In the genomic region with DNA sequence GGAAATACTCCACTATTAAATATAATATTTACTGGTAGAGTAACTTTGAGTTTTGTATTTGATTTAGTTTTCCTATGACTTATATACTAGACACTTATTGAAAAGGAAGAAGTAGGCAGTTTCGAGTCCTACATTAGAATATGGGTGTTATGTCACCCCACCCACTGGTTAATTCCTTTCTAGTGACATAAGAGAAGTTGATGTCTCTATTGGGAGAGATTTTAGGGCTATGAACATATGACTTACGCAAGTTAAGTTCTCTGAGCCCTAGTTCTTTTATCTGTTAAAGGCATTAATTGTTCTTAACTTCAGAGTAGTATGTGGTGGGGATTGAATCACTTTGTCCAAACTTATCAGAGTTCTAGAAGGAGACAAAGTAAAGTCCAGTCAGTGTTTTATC, we compare ENCODE assay signal across 14 cellular contexts. TPM values are rescaled to one million over a fixed set of nuclear protein-coding genes. Genes with fewer than 3 reads are reported as not detected.
DNase-seq lines count a peak whose midpoint lies in the region; ATAC-seq, FAIRE-seq and TF ChIP-seq lines count a peak whose summit lies in the region.
"Had no signal": no experiment of that assay in that cellular context is flagged by ENCODE, and none has a peak within 500 bp of the region (broad histone marks: within the 10 kb centered on the region; RNA-seq: fewer than 3 reads in every experiment).

No MANE protein-coding gene starts in this region.

- H2AFZ ChIP-seq in K562 (ENCODE audit: low read depth, low read length) (no peak overlapping the region), hepatocyte (no peak overlapping the region)

- no peak for TF ChIP-seq POLR2A in K562 (conservative IDR thresholded peaks at IDR 0.05)

- peaks cover 2 to 16% of the 10 kb centered on the region in 2 donors for H3K27me3 Mint-ChIP-seq in natural killer cell treated with Interleukin-12 subunit alpha and Interleukin-12 subunit beta and Interleukin-15 and Interleukin-18, amount 100 ng/mL, for 72 hours

- H3K4me2 ChIP-seq in K562 (ENCODE audit: insufficient read depth, low read length) (no peak overlapping the region; the same call in 1 of the 2 replicates), hepatocyte (no peak overlapping the region)

- peaks cover 94% of the 10 kb centered on the region for H3K36me3 ChIP-seq in K562 (ENCODE audit: control insufficient read depth, insufficient read depth, low read length)
- H3K36me3 ChIP-seq in hepatocyte (replicated peaks; ENCODE audit: insufficient read depth, low read depth): no peaks in the 10 kb centered on the region
- H3K36me3 ChIP-seq in subcutaneous abdominal adipose tissue (ENCODE audit: control insufficient read depth in 5 of 5, insufficient read depth in 5 of 5, low read length in 5 of 5): peaks cover 3 to 15% (median 13%) of the 10 kb centered on the region in 5 donors

- WGBS in K562 (ENCODE audit: insufficient coverage, low coverage, missing lambda C conversion rate): 48% methylated on average over 2 of the region's 2 CpGs
- 82% methylated on average over 2 of the region's 2 CpGs for WGBS in hepatocyte (ENCODE audit: low lambda C conversion rate, missing lambda C conversion rate)

- H3K9ac ChIP-seq in K562 (ENCODE audit: insufficient read depth in 1 of 2, low read depth in 2 of 2, low read length in 2 of 2): no peak overlapping the region
- H3K9ac ChIP-seq in subcutaneous abdominal adipose tissue (ENCODE audit: low read length in 5 of 5): no peak overlapping the region

- H3K9me3 ChIP-seq in K562 (replicated peaks; ENCODE audit: control insufficient read depth, insufficient read depth, low read depth, low read length) (no peaks in the 10 kb centered on the region), hepatocyte (ENCODE audit: low read depth) (no peaks in the 10 kb centered on the region), subcutaneous abdominal adipose tissue (ENCODE audit: control insufficient read depth in 5 of 5, low read length in 5 of 5) (no peaks in the 10 kb centered on the region)

- H3K36me3 Mint-ChIP-seq in natural killer cell treated with Interleukin-12 subunit alpha and Interleukin-12 subunit beta and Interleukin-15 and Interleukin-18, amount 100 ng/mL, for 72 hours: no peaks in the 10 kb centered on the region
- H3K36me3 Mint-ChIP-seq: activated CD4-positive, alpha-beta memory T cell treated with anti-CD3 and anti-CD28 coated beads for 36 hours had no signal

- TF ChIP-seq CTCF in K562 (IDR thresholded peaks at IDR 0.05 in 2 of 3, conservative IDR thresholded peaks at IDR 0.05 in 1 of 3; ENCODE audit: insufficient read depth in 2 of 3, low read depth in 1 of 3, low read length in 3 of 3): no peak
- no peak for TF ChIP-seq CTCF in hepatocyte (IDR thresholded peaks at IDR 0.05; ENCODE audit: poor library complexity)

- ATAC-seq in K562 (peak; percentile 13), GM21367 (IDR thresholded peaks at IDR 0.05; ENCODE audit: unreplicated experiment) (no peak), HG02623 (IDR thresholded peaks at IDR 0.05; ENCODE audit: unreplicated experiment) (no peak)
- no peak for ATAC-seq in natural killer cell treated with Interleukin-12 subunit alpha and Interleukin-12 subunit beta and Interleukin-15 and Interleukin-18, amount 100 ng/mL, for 72 hours
- ATAC-seq: effector memory CD8-positive, alpha-beta T cell; PC-3 had no signal

- H4K20me1 ChIP-seq in K562 (replicated peaks; ENCODE audit: control insufficient read depth, insufficient read depth, low read length) (no peaks in the 10 kb centered on the region), hepatocyte (ENCODE audit: insufficient read depth, poor library complexity, severe bottlenecking) (no peaks in the 10 kb centered on the region)

- CTCF ChIA-PET in HEK293T (lab: Yijun Ruan, JAX): no interaction called here
- CTCF ChIA-PET in K562 (lab: Yijun Ruan, JAX; ENCODE audit: low intra/inter-chr PET ratio): no interaction called here

- H3K4me3 Mint-ChIP-seq in natural killer cell treated with Interleukin-12 subunit alpha and Interleukin-12 subunit beta and Interleukin-15 and Interleukin-18, amount 100 ng/mL, for 72 hours: no peak overlapping the region
- H3K4me3 Mint-ChIP-seq: activated CD4-positive, alpha-beta memory T cell treated with anti-CD3 and anti-CD28 coated beads for 36 hours; effector memory CD8-positive, alpha-beta T cell had no signal

- intact Hi-C loops in K562 (cut with micrococcal nuclease): no loop called here

- H3K4me1 ChIP-seq in K562 (replicated peaks in 1 of 2; ENCODE audit: control insufficient read depth in 2 of 2, insufficient read depth in 2 of 2, low read length in 2 of 2) (peaks cover 0 to 59% of the 10 kb centered on the region in 2 experiments; a peak in 3 of 5 replicates), hepatocyte (ENCODE audit: insufficient read depth) (peaks cover 20% of the 10 kb centered on the region), subcutaneous abdominal adipose tissue (ENCODE audit: control insufficient read depth in 5 of 5, insufficient read depth in 5 of 5, low read length in 5 of 5) (peaks cover 0 to 49% (median 33%) of the 10 kb centered on the region in 5 donors)

- no peaks in the 10 kb centered on the region for H3K9me2 ChIP-seq in hepatocyte (replicated peaks; ENCODE audit: insufficient read depth)

- no peak for FAIRE-seq in K562 (lab: Jason Lieb, UNC)
- FAIRE-seq: H1 had no signal

- no peak overlapping the region for H3K4me3 ChIP-seq in K562
- H3K4me3 ChIP-seq in hepatocyte: no peak overlapping the region
- no peak overlapping the region for H3K4me3 ChIP-seq in subcutaneous abdominal adipose tissue (ENCODE audit: low read depth in 1 of 5, low read length in 5 of 5)

- H3K27ac ChIP-seq in K562 (ENCODE audit: extremely low read depth, low read depth, low read length): peak overlapping the region; percentile 25; the same call in 1 of the 3 replicates
- H3K27ac ChIP-seq in hepatocyte: peak overlapping the region; percentile 14
- H3K27ac ChIP-seq in subcutaneous abdominal adipose tissue (ENCODE audit: low read depth, low read length): peak overlapping the region; percentile 80

- POLR2A ChIA-PET in HEK293T (lab: Yijun Ruan, JAX): no interaction called here
- POLR2A ChIA-PET in K562 (lab: Yijun Ruan, JAX): no interaction called here

- TF ChIP-seq EP300 in K562 (IDR thresholded peaks at IDR 0.05; ENCODE audit: low read length): no peak

- DNase-seq in HEK293T (ENCODE audit: extremely low spot score) (no peak), K562 (ENCODE audit: extremely low read depth in 1 of 4, low spot score in 3 of 4) (no peak), hepatocyte (ENCODE audit: low spot score) (no peak), D341Med (ENCODE audit: low spot score) (no peak)
- no peak for DNase-seq in natural killer cell treated with Interleukin-12 subunit alpha and Interleukin-12 subunit beta and Interleukin-15 and Interleukin-18, amount 100 ng/mL, for 72 hours (ENCODE audit: low spot score)
- DNase-seq: activated CD4-positive, alpha-beta memory T cell treated with anti-CD3 and anti-CD28 coated beads for 36 hours; effector memory CD8-positive, alpha-beta T cell; KBM-7; PC-3; T-helper 2 cell had no signal

- no peaks in the 10 kb centered on the region for H3K4me1 Mint-ChIP-seq in natural killer cell treated with Interleukin-12 subunit alpha and Interleukin-12 subunit beta and Interleukin-15 and Interleukin-18, amount 100 ng/mL, for 72 hours (ENCODE audit: low read depth in 2 of 2)

- BruUV-seq in K562 (replicated peaks; lab: Mats Ljungman, UMichigan): no TSS peak

- H3K79me2 ChIP-seq in K562 (ENCODE audit: control insufficient read depth, insufficient read depth, low read length) (peaks cover 96% of the 10 kb centered on the region), hepatocyte (no peaks in the 10 kb centered on the region)

- no peak for TF ChIP-seq RAD21 in K562 (CRISPR knock-in tag; conservative IDR thresholded peaks at IDR 0.05 in 1 of 2, IDR thresholded peaks at IDR 0.05 in 1 of 2)

- no peak overlapping the region for H3K27ac Mint-ChIP-seq in natural killer cell treated with Interleukin-12 subunit alpha and Interleukin-12 subunit beta and Interleukin-15 and Interleukin-18, amount 100 ng/mL, for 72 hours
- H3K27ac Mint-ChIP-seq: activated CD4-positive, alpha-beta memory T cell treated with anti-CD3 and anti-CD28 coated beads for 36 hours; effector memory CD8-positive, alpha-beta T cell had no signal

- no peaks in the 10 kb centered on the region for H3K27me3 ChIP-seq in K562 (ENCODE audit: control insufficient read depth in 2 of 2, insufficient read depth in 2 of 2, low read length in 2 of 2)
- H3K27me3 ChIP-seq in hepatocyte: no peaks in the 10 kb centered on the region
- no peaks in the 10 kb centered on the region for H3K27me3 ChIP-seq in subcutaneous abdominal adipose tissue (ENCODE audit: control insufficient read depth in 5 of 5, insufficient read depth in 4 of 5, low read length in 5 of 5)

- H3K9me1 ChIP-seq in K562 (ENCODE audit: control insufficient read depth, insufficient read depth, low read length): no peaks in the 10 kb centered on the region

- in situ Hi-C loops in K562 (cut with MboI): no loop called here

- H3K9me3 Mint-ChIP-seq in natural killer cell treated with Interleukin-12 subunit alpha and Interleukin-12 subunit beta and Interleukin-15 and Interleukin-18, amount 100 ng/mL, for 72 hours: no peaks in the 10 kb centered on the region
- H3K9me3 Mint-ChIP-seq: activated CD4-positive, alpha-beta memory T cell treated with anti-CD3 and anti-CD28 coated beads for 36 hours; effector memory CD8-positive, alpha-beta T cell had no signal

TF ChIP-seq in K562, 482 proteins besides CTCF, POLR2A, EP300 and RAD21 (continues in another document):
- no peak for TF ChIP-seq ARHGAP35 (IDR thresholded peaks at IDR 0.05; ENCODE audit: partially characterized antibody)

RNA-seq across cellular contexts. Expression of a gene that starts 30.5 kb away (rescaled TPM):
- 894 and 1,629 TPM in 2 replicates for total RNA-seq in K562 (2011; cell fraction: chromatin; rRNA removed; ENCODE audit: low replicate concordance)
- 336 and 368 TPM in 2 replicates for total RNA-seq in K562 (2011; cell fraction: nucleolus; rRNA removed)
- total RNA-seq in K562 (2011; cell fraction: nucleoplasm; rRNA removed): 603 and 625 TPM in 2 replicates
- 228 and 247 TPM in 2 replicates for total RNA-seq in K562 (2014; rRNA removed)
- 393 and 413 TPM in 2 replicates for total RNA-seq in K562 (2014; rRNA removed; fragmentation: Illumina TruSeq; extraction: Trizol)
- total RNA-seq in K562 (2015; rRNA removed; fragmentation: Illumina TruSeq; extraction: Trizol): 254 and 267 TPM in 2 replicates
- 290 and 301 TPM in 2 replicates for total RNA-seq in K562 (2021)
- 205 and 316 TPM in 2 replicates for polyA plus RNA-seq in K562 (2011; rRNA removed)
- polyA plus RNA-seq in K562 (2011; cell fraction: cytosol; rRNA removed): 91.5 and 147 TPM in 2 replicates
- polyA plus RNA-seq in K562 (2011; cell fraction: nucleus; rRNA removed): 211 and 239 TPM in 2 replicates
- polyA plus RNA-seq in K562 (2012): 152 and 202 TPM in 2 replicates
- 288 and 329 TPM in 2 replicates for polyA plus RNA-seq in K562 (2014; fragmentation: Illumina TruSeq; extraction: Trizol)
- polyA plus RNA-seq in K562 (2014; fragmentation: Nextera tagmentation; extraction: Ambion mirVana): 100 to 1,000 TPM; 221 to 292 TPM
- polyA plus RNA-seq in K562 (2014; rRNA removed): 195 and 210 TPM in 2 replicates
- 717 and 810 TPM in 2 replicates for polyA minus RNA-seq in K562 (2011; rRNA and poly(A)+ RNA removed)
- polyA minus RNA-seq in K562 (2011; cell fraction: cytosol; rRNA and poly(A)+ RNA removed): 96.8 and 138 TPM in 2 replicates
- 704 and 866 TPM in 2 replicates for polyA minus RNA-seq in K562 (2011; cell fraction: nucleus; rRNA and poly(A)+ RNA removed)
- total RNA-seq in hepatocyte: 29.4 and 30.5 TPM in 2 replicates
- 8.1 and 10.1 TPM in 2 replicates for polyA plus RNA-seq in hepatocyte
- not detected for total RNA-seq in natural killer cell treated with Interleukin-12 subunit alpha and Interleukin-12 subunit beta and Interleukin-15 and Interleukin-18, amount 100 ng/mL, for 72 hours
- total RNA-seq: activated CD4-positive, alpha-beta memory T cell treated with anti-CD3 and anti-CD28 coated beads for 36 hours had no signal

Comparison
In these comparisons a context has a peak if more than half of its experiments do, and no peak if none do; other contexts are left out.
1. H3K27ac ChIP-seq: peak in every context shown above with its lines; median percentile 80 in subcutaneous abdominal adipose tissue; 25 in K562; 14 in hepatocyte.
2. RNA of a gene that starts 30.5 kb away (total RNA-seq): 228 to 1,629 TPM in K562 and 29.4 to 30.5 TPM in hepatocyte; not detected in natural killer cell treated with Interleukin-12 subunit alpha and Interleukin-12 subunit beta and Interleukin-15 and Interleukin-18, amount 100 ng/mL, for 72 hours; every median in the first group is over 10 times any median in the second.